In the genomic region with DNA sequence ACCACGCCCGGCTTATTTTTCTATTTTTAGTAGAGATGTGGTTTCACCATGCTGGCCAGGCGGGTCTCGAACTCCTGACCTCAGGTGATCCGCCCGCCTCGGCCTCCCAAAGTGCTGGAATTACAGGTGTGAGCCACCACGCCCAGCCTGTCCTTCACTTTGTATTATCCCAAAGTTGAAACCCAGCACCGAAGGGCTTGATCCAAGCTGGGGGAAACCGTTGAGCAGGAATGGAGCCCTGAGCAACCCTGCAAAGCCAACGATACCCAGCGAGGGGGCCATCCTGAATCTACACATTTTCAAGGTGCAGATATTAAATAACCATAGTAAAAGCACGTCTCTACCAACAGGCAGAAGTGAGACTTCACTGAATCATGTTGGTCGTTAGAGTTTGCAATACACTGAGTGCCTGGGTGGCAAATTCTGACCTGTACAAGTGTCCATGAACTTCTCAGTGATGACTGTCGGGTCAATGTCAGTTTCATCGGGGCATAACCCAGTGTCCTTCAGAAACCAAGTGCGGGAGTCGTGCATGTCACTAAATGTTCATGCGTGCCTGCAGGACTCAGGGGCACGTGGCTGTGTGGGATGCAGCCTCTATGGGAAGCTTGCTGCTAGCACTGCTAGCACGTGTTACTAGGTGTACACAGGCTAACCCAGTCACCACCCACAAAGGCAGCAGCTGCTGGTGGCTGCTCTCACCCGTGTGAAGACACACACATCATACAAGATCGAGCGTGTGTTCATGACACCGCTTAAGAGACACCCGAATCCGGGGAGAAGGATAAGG, we compare ENCODE assay signal across 18 cellular contexts. TPM values are rescaled to one million over a fixed set of nuclear protein-coding genes. Genes with fewer than 3 reads are reported as not detected.
DNase-seq lines count a peak whose midpoint lies in the region; ATAC-seq, FAIRE-seq and TF ChIP-seq lines count a peak whose summit lies in the region.
"Had no signal": no experiment of that assay in that cellular context is flagged by ENCODE, and none has a peak within 500 bp of the region (broad histone marks: within the 10 kb centered on the region; RNA-seq: fewer than 3 reads in every experiment).

No MANE protein-coding gene starts in this region.

- no peaks in the 10 kb centered on the region for H3K4me1 ChIP-seq in RWPE2 (ENCODE audit: insufficient read depth, poor library complexity, severe bottlenecking)
- H3K4me1 ChIP-seq in HepG2 (ENCODE audit: insufficient read depth, low read length): no peaks in the 10 kb centered on the region
- no peaks in the 10 kb centered on the region for H3K4me1 ChIP-seq in tibial artery
- H3K4me1 ChIP-seq in effector memory CD4-positive, alpha-beta T cell (ENCODE audit: control insufficient read depth, insufficient read depth, low read length, poor library complexity, severe bottlenecking): no peaks in the 10 kb centered on the region
- H3K4me1 ChIP-seq: psoas muscle had no signal

- DNase-seq in activated gamma-delta T cell treated with Interleukin-2 at 50 U/mL for 16 hours: peak; percentile 2
- DNase-seq in activated gamma-delta T cell (lab: John Stamatoyannopoulos, UW): no peak
- peak; percentile 25 for DNase-seq in RWPE2 (ENCODE audit: low spot score)
- DNase-seq in HepG2 (ENCODE audit: low spot score): no peak
- DNase-seq in tibial artery: peak; percentile 3 to 19
- DNase-seq in effector memory CD4-positive, alpha-beta T cell: no peak
- DNase-seq: central memory CD4-positive, alpha-beta T cell; naive B cell; NCI-H2227 treated with DMSO at 0.1 percent for 48 hours; stimulated activated naive CD8-positive, alpha-beta T cell treated with anti-CD3 and anti-CD28 coated beads, Interleukin-15, Interleukin-2, amounts not matched to agents 100 U/mL and 50 U/mL, for 24 hours had no signal

- no peak for TF ChIP-seq CTCF in RWPE2 (IDR thresholded peaks at IDR 0.05; ENCODE audit: poor library complexity, severe bottlenecking)
- no peak for TF ChIP-seq CTCF in HepG2 (CRISPR knock-in tag; IDR thresholded peaks at IDR 0.05)
- no peak for TF ChIP-seq CTCF in tibial artery (IDR thresholded peaks at IDR 0.05)

- H3K79me2 ChIP-seq in HepG2 (ENCODE audit: insufficient read depth, low read length): no peaks in the 10 kb centered on the region

- in situ Hi-C loops in HepG2 (cut with HindIII; ENCODE audit: extremely low pct_ligation_motif_present, low pct_unique_long_range_greater_than_20kb): no loop called here

- H4K20me1 ChIP-seq in HepG2 (ENCODE audit: insufficient read depth, low read length): no peaks in the 10 kb centered on the region; the same call in 1 of the 2 replicates

- H3K27me3 ChIP-seq in RWPE2 (ENCODE audit: insufficient read depth, poor library complexity, severe bottlenecking) (peaks cover 69% of the 10 kb centered on the region), HepG2 (ENCODE audit: control insufficient read depth in 1 of 2, insufficient read depth in 2 of 2, low read length in 2 of 2) (peaks cover 6 to 73% of the 10 kb centered on the region in 2 experiments; a peak in 4 of 5 replicates), tibial artery (peaks cover 0 to 76% of the 10 kb centered on the region in 2 donors)
- H3K27me3 ChIP-seq in effector memory CD4-positive, alpha-beta T cell (replicated peaks; ENCODE audit: control insufficient read depth, insufficient read depth, low read length, poor library complexity, severe bottlenecking): no peaks in the 10 kb centered on the region

- POLR2A ChIA-PET in HepG2 (lab: Yijun Ruan, JAX): no interaction called here

- TF ChIP-seq EP300 in HepG2 (IDR thresholded peaks at IDR 0.05; ENCODE audit: low read depth in 2 of 2, low read length in 2 of 2) (no peak), HepG2 (CRISPR knock-in tag; IDR thresholded peaks at IDR 0.05; ENCODE audit: borderline replicate concordance) (no peak)

- no peak overlapping the region for H3K4me2 ChIP-seq in HepG2 (ENCODE audit: low read depth, low read length)

- H3K27ac ChIP-seq in RWPE2 (ENCODE audit: poor library complexity, severe bottlenecking): no peak overlapping the region
- H3K27ac ChIP-seq in HepG2 (ENCODE audit: extremely low read length, insufficient read depth, low read length): no peak overlapping the region
- H3K27ac ChIP-seq in tibial artery: no peak overlapping the region
- no peak overlapping the region for H3K27ac ChIP-seq in effector memory CD4-positive, alpha-beta T cell (ENCODE audit: insufficient read depth, low read length, poor library complexity, severe bottlenecking)
- H3K27ac ChIP-seq: psoas muscle had no signal

- no peak for TF ChIP-seq RAD21 in HepG2 (CRISPR knock-in tag; IDR thresholded peaks at IDR 0.05)

- no peak overlapping the region for H3K9ac ChIP-seq in HepG2 (ENCODE audit: insufficient read depth, low read depth, low read length)

- H3K4me3 ChIP-seq in RWPE2 (ENCODE audit: severe bottlenecking) (no peak overlapping the region), HepG2 (replicated peaks in 1 of 3; ENCODE audit: insufficient read depth in 1 of 3, low read depth in 2 of 3, low read length in 3 of 3) (no peak overlapping the region), tibial artery (no peak overlapping the region)
- H3K4me3 ChIP-seq in effector memory CD4-positive, alpha-beta T cell (ENCODE audit: insufficient read depth, low read depth, low read length, poor library complexity, severe bottlenecking): no peak overlapping the region
- H3K4me3 ChIP-seq: psoas muscle had no signal

- CTCF ChIA-PET in HepG2 (lab: Yijun Ruan, JAX; ENCODE audit: low intra/inter-chr PET ratio, low total read pairs): no interaction called here

- no peak for TF ChIP-seq POLR2A in HepG2 (IDR thresholded peaks at IDR 0.05; ENCODE audit: insufficient read depth in 1 of 2, low read depth in 2 of 2, low read length in 2 of 2)

- H3K9me3 ChIP-seq in RWPE2 (ENCODE audit: severe bottlenecking): no peaks in the 10 kb centered on the region
- H3K9me3 ChIP-seq in HepG2 (ENCODE audit: low read length): peaks cover 7% of the 10 kb centered on the region; the same call in 1 of the 2 replicates
- no peaks in the 10 kb centered on the region for H3K9me3 ChIP-seq in tibial artery
- no peaks in the 10 kb centered on the region for H3K9me3 ChIP-seq in effector memory CD4-positive, alpha-beta T cell (ENCODE audit: control insufficient read depth, low read length)
- H3K9me3 ChIP-seq: psoas muscle had no signal

- ATAC-seq in RWPE2 (ENCODE audit: low read depth): no peak
- no peak for ATAC-seq in HepG2
- ATAC-seq in GM21723 (IDR thresholded peaks at IDR 0.05; ENCODE audit: unreplicated experiment): no peak
- no peak for ATAC-seq in GM19397 (IDR thresholded peaks at IDR 0.05; ENCODE audit: unreplicated experiment)
- ATAC-seq: psoas muscle; stimulated activated naive CD8-positive, alpha-beta T cell treated with anti-CD3 and anti-CD28 coated beads, Interleukin-15, Interleukin-2, amounts not matched to agents 100 U/mL and 50 U/mL, for 24 hours had no signal

- no TSS peak for BruUV-seq in HepG2 (replicated peaks; lab: Mats Ljungman, UMichigan)

- FAIRE-seq in HepG2 (lab: Jason Lieb, UNC): no peak
- FAIRE-seq: endometrium had no signal

- intact Hi-C loops in HepG2 (cut with micrococcal nuclease; ENCODE audit: unreplicated experiment): no loop called here
- intact Hi-C loops in tibial artery (cut with DNase I; ENCODE audit: low total_unique reads): no loop called here

- WGBS in HepG2 (ENCODE audit: low lambda C conversion rate): 36% methylated on average over 20 of the region's 27 CpGs

- H3K36me3 ChIP-seq in RWPE2 (ENCODE audit: low read depth): no peaks in the 10 kb centered on the region
- no peaks in the 10 kb centered on the region for H3K36me3 ChIP-seq in HepG2 (replicated peaks in 1 of 2; ENCODE audit: control insufficient read depth in 1 of 2, insufficient read depth in 2 of 2, low read length in 2 of 2)
- no peaks in the 10 kb centered on the region for H3K36me3 ChIP-seq in tibial artery
- H3K36me3 ChIP-seq in effector memory CD4-positive, alpha-beta T cell (ENCODE audit: control insufficient read depth, insufficient read depth, low read length): no peaks in the 10 kb centered on the region

- no peak overlapping the region for H2AFZ ChIP-seq in HepG2 (ENCODE audit: low read length)

TF ChIP-seq in HepG2, 621 proteins besides CTCF, POLR2A, EP300 and RAD21 (continues in another document):
- TF ChIP-seq, protein P1, sequence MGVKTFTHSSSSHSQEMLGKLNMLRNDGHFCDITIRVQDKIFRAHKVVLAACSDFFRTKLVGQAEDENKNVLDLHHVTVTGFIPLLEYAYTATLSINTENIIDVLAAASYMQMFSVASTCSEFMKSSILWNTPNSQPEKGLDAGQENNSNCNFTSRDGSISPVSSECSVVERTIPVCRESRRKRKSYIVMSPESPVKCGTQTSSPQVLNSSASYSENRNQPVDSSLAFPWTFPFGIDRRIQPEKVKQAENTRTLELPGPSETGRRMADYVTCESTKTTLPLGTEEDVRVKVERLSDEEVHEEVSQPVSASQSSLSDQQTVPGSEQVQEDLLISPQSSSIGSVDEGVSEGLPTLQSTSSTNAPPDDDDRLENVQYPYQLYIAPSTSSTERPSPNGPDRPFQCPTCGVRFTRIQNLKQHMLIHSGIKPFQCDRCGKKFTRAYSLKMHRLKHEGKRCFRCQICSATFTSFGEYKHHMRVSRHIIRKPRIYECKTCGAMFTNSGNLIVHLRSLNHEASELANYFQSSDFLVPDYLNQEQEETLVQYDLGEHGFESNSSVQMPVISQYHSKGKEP (CRISPR knock-in tag; IDR thresholded peaks at IDR 0.05): no peak

RNA-seq across cellular contexts. Expression of gene RBFOX3, which starts 10.5 kb away (rescaled TPM):
- not detected in 2 replicates for total RNA-seq in HepG2 (2016; rRNA removed; fragmentation: Illumina TruSeq; extraction: Trizol)
- not detected in 2 replicates for total RNA-seq in HepG2 (2016; cell fraction: cytosol; rRNA removed; fragmentation: Illumina TruSeq; extraction: Trizol; ENCODE audit: low read depth)
- not detected in 2 replicates for total RNA-seq in HepG2 (2016; cell fraction: insoluble cytoplasmic fraction; rRNA removed; fragmentation: Illumina TruSeq; extraction: Trizol)
- total RNA-seq in HepG2 (2016; cell fraction: membrane; rRNA removed; fragmentation: Illumina TruSeq; extraction: Trizol): not detected in 2 replicates
- not detected in 2 replicates for total RNA-seq in HepG2 (2016; cell fraction: nucleus; rRNA removed; fragmentation: Illumina TruSeq; extraction: Trizol)
- polyA plus RNA-seq in HepG2 (2011; rRNA removed): not detected in 2 replicates
- polyA plus RNA-seq in HepG2 (2011; cell fraction: cytosol; rRNA removed): 0.03 TPM in 1 of 2 replicates, not detected in the other
- not detected in 2 replicates for polyA plus RNA-seq in HepG2 (2011; cell fraction: nucleus; rRNA removed)
- polyA plus RNA-seq in HepG2 (2012): 0.25 TPM in 1 of 2 replicates, not detected in the other
- polyA plus RNA-seq in HepG2 (2016; cell fraction: cytosol; fragmentation: Illumina TruSeq; extraction: Trizol; ENCODE audit: low read depth): not detected in 2 replicates
- not detected in 2 replicates for polyA plus RNA-seq in HepG2 (2016; cell fraction: insoluble cytoplasmic fraction; fragmentation: Illumina TruSeq; extraction: Trizol; ENCODE audit: low read depth)
- not detected in 2 replicates for polyA plus RNA-seq in HepG2 (2016; cell fraction: membrane; fragmentation: Illumina TruSeq; extraction: Trizol; ENCODE audit: low read depth)
- not detected in 2 replicates for polyA plus RNA-seq in HepG2 (2016; cell fraction: nucleus; fragmentation: Illumina TruSeq; extraction: Trizol; ENCODE audit: insufficient read depth, low read depth)
- polyA minus RNA-seq in HepG2 (2011; rRNA and poly(A)+ RNA removed; ENCODE audit: low replicate concordance): 0.05 TPM in 1 of 2 replicates, not detected in the other
- polyA minus RNA-seq in HepG2 (2011; cell fraction: cytosol; rRNA and poly(A)+ RNA removed): not detected in 2 replicates
- not detected in 2 replicates for polyA minus RNA-seq in HepG2 (2011; cell fraction: nucleus; rRNA and poly(A)+ RNA removed)
- total RNA-seq: CD8-positive, alpha-beta memory T cell; fibroblast of villous mesenchyme; liver; psoas muscle; T-helper 2 cell treated with Interferon-gamma antibody and Interleukin-4, amounts not matched to agents 100 ng/mL and 5 ng/mL, for 36 hours had no signal
- polyA plus RNA-seq: CD8-positive, alpha-beta memory T cell had no signal

Comparison
In these comparisons a context has a peak if more than half of its experiments do, and no peak if none do; other contexts are left out.
1. DNase-seq: peak in activated gamma-delta T cell treated with Interleukin-2 at 50 U/mL for 16 hours (single experiment), RWPE2 (single experiment) and tibial artery (2 of 2); none in activated gamma-delta T cell (single experiment), HepG2 (single experiment) and effector memory CD4-positive, alpha-beta T cell (0 of 3).